In the genomic region with DNA sequence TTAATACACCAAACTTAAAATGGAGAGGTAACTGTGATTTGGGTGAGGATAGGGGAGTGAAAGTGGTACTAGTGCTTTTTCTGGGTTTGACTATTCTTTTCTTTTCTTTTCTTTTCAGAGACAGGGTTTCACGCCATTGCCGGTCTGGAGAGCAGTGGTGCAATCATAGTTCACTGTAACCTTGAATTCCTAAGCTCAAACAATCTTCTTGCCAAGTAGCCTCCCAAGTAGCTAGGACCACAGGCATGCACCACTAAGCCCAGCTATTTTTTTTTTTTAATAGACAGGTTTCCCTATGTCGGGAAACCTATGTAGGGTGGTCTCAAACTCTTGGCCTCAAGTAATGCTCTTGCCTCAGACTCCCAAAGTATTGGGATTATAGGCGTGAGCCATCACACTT, we compare ENCODE assay signal across 19 cellular contexts. TPM values are rescaled to one million over a fixed set of nuclear protein-coding genes. Genes with fewer than 3 reads are reported as not detected.
DNase-seq lines count a peak whose midpoint lies in the region; ATAC-seq and TF ChIP-seq lines count a peak whose summit lies in the region.
"Had no signal": no experiment of that assay in that cellular context is flagged by ENCODE, and none has a peak within 500 bp of the region (broad histone marks: within the 10 kb centered on the region; RNA-seq: fewer than 3 reads in every experiment).

No MANE protein-coding gene starts in this region.

- H3K4me3 Mint-ChIP-seq in WTC11 = no peak overlapping the region
- H3K4me3 Mint-ChIP-seq: CD14-positive monocyte had no signal

- no peak for TF ChIP-seq POLR2A in testis (IDR thresholded peaks at IDR 0.05)
- TF ChIP-seq POLR2A in lower leg skin (IDR thresholded peaks at IDR 0.05) = no peak

- TF ChIP-seq CTCF in brain microvascular endothelial cell (IDR thresholded peaks at IDR 0.05; ENCODE audit: low read depth, low read length, missing control alignments) (no peak), fibroblast of villous mesenchyme (IDR thresholded peaks at IDR 0.05; ENCODE audit: insufficient read depth, low read depth, low read length) (no peak), WTC11 (IDR thresholded peaks at IDR 0.05) (no peak), testis (IDR thresholded peaks at IDR 0.05) (no peak), lower leg skin (IDR thresholded peaks at IDR 0.05) (no peak)

- H3K27me3 Mint-ChIP-seq in WTC11 (ENCODE audit: low read depth) = no peaks in the 10 kb centered on the region; the same call in 1 of the 2 replicates

- POLR2A ChIA-PET in WTC11 (lab: Charles Lee) = no interaction called here

- no peaks in the 10 kb centered on the region for H3K9me3 ChIP-seq in testis
- H3K9me3 ChIP-seq: HAP-1 had no signal

- H3K36me3 ChIP-seq in brain microvascular endothelial cell (replicated peaks) (no peaks in the 10 kb centered on the region), testis (ENCODE audit: low read depth, missing control alignments) (no peaks in the 10 kb centered on the region)
- H3K36me3 ChIP-seq: HAP-1 had no signal

- H3K4me1 Mint-ChIP-seq in WTC11 = peaks cover 20% of the 10 kb centered on the region

- peak; percentile 4 for DNase-seq in M059J (ENCODE audit: low read depth)
- peak; percentile 18 for DNase-seq in brain microvascular endothelial cell
- DNase-seq in fibroblast of villous mesenchyme (ENCODE audit: low read depth) = peak; percentile 68
- no peak for DNase-seq in WTC11 (ENCODE audit: low spot score)
- DNase-seq in ACHN = no peak
- no peak for DNase-seq in testis
- no peak for DNase-seq in lower leg skin (ENCODE audit: low spot score in 2 of 2)
- DNase-seq: DND-41, Kasumi-1, NCI-H1092 treated with DMSO at 0.1 percent for 48 hours, NCI-H146, NCI-H2081, NCI-H2171 treated with DMSO at 0.1 percent for 48 hours, NCI-H446, OCI-M1, Right ventricle myocardium superior had no signal

- H3K27me3 ChIP-seq in brain microvascular endothelial cell (replicated peaks) (no peaks in the 10 kb centered on the region), testis (no peaks in the 10 kb centered on the region)

- H3K27ac Mint-ChIP-seq in WTC11 = no peak overlapping the region

- no peaks in the 10 kb centered on the region for H3K36me3 Mint-ChIP-seq in WTC11
- H3K36me3 Mint-ChIP-seq: CD14-positive monocyte had no signal

- ATAC-seq in WTC11 = no peak

- intact Hi-C loops in testis (cut with DNase I; ENCODE audit: low total_unique reads) = no loop called here
- intact Hi-C loops in lower leg skin (cut with DNase I; ENCODE audit: low total_unique reads) = no loop called here

- no peaks in the 10 kb centered on the region for H3K9me3 Mint-ChIP-seq in WTC11

- no peaks in the 10 kb centered on the region for H3K4me1 ChIP-seq in testis

- H3K27ac ChIP-seq in brain microvascular endothelial cell = no peak overlapping the region
- H3K27ac ChIP-seq in testis = no peak overlapping the region
- H3K27ac ChIP-seq: SK-N-MC had no signal

- CTCF ChIA-PET in WTC11 (lab: Charles Lee) = no interaction called here

- 37 to 56% methylated on average over 4 of the region's 4 CpGs for WGBS in testis, 2 donors
- WGBS in lower leg skin, 2 donors = 86 to 94% methylated on average over 4 of the region's 4 CpGs

- H3K4me3 ChIP-seq in brain microvascular endothelial cell (ENCODE audit: low read depth, low read length) (no peak overlapping the region), fibroblast of villous mesenchyme (ENCODE audit: low read depth, low read length) (no peak overlapping the region), testis (no peak overlapping the region), lower leg skin (ENCODE audit: low read depth, poor library complexity, severe bottlenecking) (no peak overlapping the region)
- H3K4me3 ChIP-seq: HAP-1, SK-N-MC had no signal

- in situ Hi-C loops in brain microvascular endothelial cell (cut with HindIII; ENCODE audit: low pct_ligation_motif_present, low sequenced_read_pairs) = no loop called here
- in situ Hi-C loops in ACHN (cut with HindIII; ENCODE audit: low pct_ligation_motif_present, low pct_unique_long_range_greater_than_20kb, low sequenced_read_pairs) = no loop called here

TF ChIP-seq in WTC11, 78 proteins besides CTCF, POLR2A, EP300 and RAD21 (continues in another document):
- no peak for TF ChIP-seq ETV6 (CRISPR knock-in tag; IDR thresholded peaks at IDR 0.05)
- no peak for TF ChIP-seq ZBTB21 (CRISPR knock-in tag; IDR thresholded peaks at IDR 0.05; ENCODE audit: borderline replicate concordance)
- TF ChIP-seq NFATC4 (CRISPR knock-in tag; IDR thresholded peaks at IDR 0.05) = no peak
- TF ChIP-seq MXD4 (CRISPR knock-in tag; IDR thresholded peaks at IDR 0.05; ENCODE audit: borderline replicate concordance) = no peak
- TF ChIP-seq MAX (CRISPR knock-in tag; IDR thresholded peaks at IDR 0.05) = no peak
- no peak for TF ChIP-seq JAZF1 (CRISPR knock-in tag; IDR thresholded peaks at IDR 0.05)
- no peak for TF ChIP-seq KAT7 (CRISPR knock-in tag; IDR thresholded peaks at IDR 0.05; ENCODE audit: borderline replicate concordance)
- TF ChIP-seq, protein P1, sequence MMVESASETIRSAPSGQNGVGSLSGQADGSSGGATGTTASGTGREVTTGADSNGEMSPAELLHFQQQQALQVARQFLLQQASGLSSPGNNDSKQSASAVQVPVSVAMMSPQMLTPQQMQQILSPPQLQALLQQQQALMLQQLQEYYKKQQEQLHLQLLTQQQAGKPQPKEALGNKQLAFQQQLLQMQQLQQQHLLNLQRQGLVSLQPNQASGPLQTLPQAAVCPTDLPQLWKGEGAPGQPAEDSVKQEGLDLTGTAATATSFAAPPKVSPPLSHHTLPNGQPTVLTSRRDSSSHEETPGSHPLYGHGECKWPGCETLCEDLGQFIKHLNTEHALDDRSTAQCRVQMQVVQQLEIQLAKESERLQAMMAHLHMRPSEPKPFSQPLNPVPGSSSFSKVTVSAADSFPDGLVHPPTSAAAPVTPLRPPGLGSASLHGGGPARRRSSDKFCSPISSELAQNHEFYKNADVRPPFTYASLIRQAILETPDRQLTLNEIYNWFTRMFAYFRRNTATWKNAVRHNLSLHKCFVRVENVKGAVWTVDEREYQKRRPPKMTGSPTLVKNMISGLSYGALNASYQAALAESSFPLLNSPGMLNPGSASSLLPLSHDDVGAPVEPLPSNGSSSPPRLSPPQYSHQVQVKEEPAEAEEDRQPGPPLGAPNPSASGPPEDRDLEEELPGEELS (CRISPR knock-in tag; IDR thresholded peaks at IDR 0.05) = no peak
- TF ChIP-seq, protein P2, sequence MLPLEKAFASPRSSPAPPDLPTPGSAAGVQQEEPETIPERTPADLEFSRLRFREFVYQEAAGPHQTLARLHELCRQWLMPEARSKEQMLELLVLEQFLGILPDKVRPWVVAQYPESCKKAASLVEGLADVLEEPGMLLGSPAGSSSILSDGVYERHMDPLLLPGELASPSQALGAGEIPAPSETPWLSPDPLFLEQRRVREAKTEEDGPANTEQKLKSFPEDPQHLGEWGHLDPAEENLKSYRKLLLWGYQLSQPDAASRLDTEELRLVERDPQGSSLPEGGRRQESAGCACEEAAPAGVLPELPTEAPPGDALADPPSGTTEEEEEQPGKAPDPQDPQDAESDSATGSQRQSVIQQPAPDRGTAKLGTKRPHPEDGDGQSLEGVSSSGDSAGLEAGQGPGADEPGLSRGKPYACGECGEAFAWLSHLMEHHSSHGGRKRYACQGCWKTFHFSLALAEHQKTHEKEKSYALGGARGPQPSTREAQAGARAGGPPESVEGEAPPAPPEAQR (CRISPR knock-in tag; IDR thresholded peaks at IDR 0.05) = no peak
- no peak for TF ChIP-seq ARID4B (CRISPR knock-in tag; IDR thresholded peaks at IDR 0.05; ENCODE audit: borderline replicate concordance)
- no peak for TF ChIP-seq ZNF396 (CRISPR knock-in tag; IDR thresholded peaks at IDR 0.05; ENCODE audit: borderline replicate concordance)

RNA-seq across cellular contexts. Expression of gene ARMCX4, which starts 3.0 kb away (rescaled TPM):
- 0.25 and 1.2 TPM in 2 replicates for total RNA-seq in M059J (2014; rRNA removed; shearing (Covaris generic))
- 8.1 and 11.2 TPM in 2 replicates for total RNA-seq in fibroblast of villous mesenchyme
- 13.9 to 15.2 TPM (median 14.5 TPM) in 3 replicates for total RNA-seq in WTC11 (2021)
- total RNA-seq in testis = 10 to 100 TPM; 12.1 to 13.3 TPM
- 4.5 TPM for polyA plus RNA-seq in testis (ENCODE audit: insufficient read depth, low read depth, low replicate concordance)
- 1 to 10 TPM; 1.9 to 6.1 (median 5.0) TPM for total RNA-seq in lower leg skin

Comparison
In these comparisons a context has a peak if more than half of its experiments do, and no peak if none do; other contexts are left out.
1. DNase-seq: peak in M059J (single experiment), brain microvascular endothelial cell (single experiment) and fibroblast of villous mesenchyme (single experiment); none in WTC11 (single experiment), ACHN (single experiment), testis (single experiment) and lower leg skin (0 of 2).